ENCODE assay signal across 25 cellular contexts in the genomic region with DNA sequence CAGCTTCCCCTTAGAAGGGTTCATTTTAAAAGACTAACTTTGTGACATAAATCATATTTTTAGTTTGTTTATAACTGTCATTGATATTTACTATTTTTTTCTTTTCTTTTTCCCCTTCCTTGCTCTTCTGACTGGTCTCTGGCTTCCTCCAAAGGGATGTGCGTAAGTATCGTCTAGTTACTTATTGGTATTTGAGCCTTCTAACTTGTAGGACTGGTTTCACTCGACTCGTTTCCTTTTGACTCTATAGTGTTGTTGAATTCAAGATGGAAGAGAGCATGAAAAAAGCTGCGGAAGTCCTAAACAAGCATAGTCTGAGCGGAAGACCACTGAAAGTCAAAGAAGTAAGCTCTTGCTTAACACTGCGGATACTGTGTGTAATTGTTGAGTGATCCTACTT. TPM values are rescaled to one million over a fixed set of nuclear protein-coding genes. Genes with fewer than 3 reads are reported as not detected.
DNase-seq lines count a peak whose midpoint lies in the region; ATAC-seq and TF ChIP-seq lines count a peak whose summit lies in the region.
"Had no signal": no experiment of that assay in that cellular context is flagged by ENCODE, and none has a peak within 500 bp of the region (broad histone marks: within the 10 kb centered on the region; RNA-seq: fewer than 3 reads in every experiment).

No MANE protein-coding gene starts in this region.

- peaks cover 28% of the 10 kb centered on the region for H3K4me1 Mint-ChIP-seq in activated naive CD4-positive, alpha-beta T cell treated with anti-CD3 and anti-CD28 coated beads for 36 hours (ENCODE audit: low read depth)
- peaks cover 59% of the 10 kb centered on the region for H3K4me1 Mint-ChIP-seq in osteocyte (ENCODE audit: unreplicated experiment)

- H3K36me3 Mint-ChIP-seq in activated naive CD4-positive, alpha-beta T cell treated with anti-CD3 and anti-CD28 coated beads for 36 hours (ENCODE audit: low read depth), result peaks cover 44% of the 10 kb centered on the region
- peaks cover 49% of the 10 kb centered on the region for H3K36me3 Mint-ChIP-seq in osteocyte (ENCODE audit: unreplicated experiment)

- WGBS in esophagus, 2 donors, result 74 to 81% methylated on average over 7 of the region's 7 CpGs

- CTCF ChIA-PET in activated naive CD4-positive, alpha-beta T cell treated with anti-CD3 and anti-CD28 coated beads for 36 hours (lab: Charles Lee), result interaction anchor here (1.2 kb wide), 1 partner anchor 12 kb away, joined by 3 read pairs; no protein-coding TSS in a partner anchor

- peaks cover 88% of the 10 kb centered on the region for H3K79me2 ChIP-seq in osteoblast (ENCODE audit: insufficient read depth, low read length)

- H3K4me3 Mint-ChIP-seq in activated naive CD4-positive, alpha-beta T cell treated with anti-CD3 and anti-CD28 coated beads for 36 hours, result no peak overlapping the region
- H3K4me3 Mint-ChIP-seq in osteocyte (ENCODE audit: unreplicated experiment), result no peak overlapping the region
- H3K4me3 Mint-ChIP-seq: B cell had no signal

- no peak for ATAC-seq in left colon

- H3K27ac ChIP-seq in esophagus (ENCODE audit: low read depth in 2 of 2, low read length in 1 of 2), result peak overlapping the region; percentile 4 to 69
- peak overlapping the region in 12 of 59 donors; percentile 2 to 55 (median 24) for H3K27ac ChIP-seq in dorsolateral prefrontal cortex
- no peak overlapping the region for H3K27ac ChIP-seq in osteoblast (ENCODE audit: low read depth, low read length)
- H3K27ac ChIP-seq: PC-9, RWPE1 had no signal

- no peak overlapping the region for H3K4me2 ChIP-seq in osteoblast (ENCODE audit: insufficient read depth, low read length)
- H3K4me2 ChIP-seq: PC-9 had no signal

- no peaks in the 10 kb centered on the region for H3K27me3 ChIP-seq in esophagus (ENCODE audit: control insufficient read depth in 1 of 2, insufficient read depth in 2 of 2, low read length in 2 of 2)
- H3K27me3 ChIP-seq in dorsolateral prefrontal cortex, result no peaks in the 10 kb centered on the region
- H3K27me3 ChIP-seq in osteoblast (ENCODE audit: insufficient read depth, low read length), result no peaks in the 10 kb centered on the region
- H3K27me3 ChIP-seq: MG63 had no signal

- no peak overlapping the region for H2AFZ ChIP-seq in osteoblast (ENCODE audit: low read length)
- H2AFZ ChIP-seq: PC-9 had no signal

- H3K27me3 Mint-ChIP-seq in activated naive CD4-positive, alpha-beta T cell treated with anti-CD3 and anti-CD28 coated beads for 36 hours (ENCODE audit: low read depth), result no peaks in the 10 kb centered on the region
- no peaks in the 10 kb centered on the region for H3K27me3 Mint-ChIP-seq in osteocyte (ENCODE audit: unreplicated experiment)
- H3K27me3 Mint-ChIP-seq: B cell had no signal

- H3K36me3 ChIP-seq in esophagus (ENCODE audit: control insufficient read depth in 2 of 2, insufficient read depth in 2 of 2, low read length in 1 of 2) (peaks cover 11 to 22% of the 10 kb centered on the region in 2 donors), osteoblast (ENCODE audit: insufficient read depth, low read length) (peaks cover 55% of the 10 kb centered on the region)

- H3K4me3 ChIP-seq in esophagus (ENCODE audit: low read depth in 1 of 2, low read length in 2 of 2) (no peak overlapping the region), dorsolateral prefrontal cortex (peak overlapping the region in 1 of 59 donors; percentile 30), osteoblast (ENCODE audit: insufficient read depth, low read length) (no peak overlapping the region)
- H3K4me3 ChIP-seq: HAP-1, MG63, PC-9 had no signal

- intact Hi-C loops in activated naive CD4-positive, alpha-beta T cell treated with anti-CD3 and anti-CD28 coated beads for 36 hours (cut with micrococcal nuclease), result no loop called here
- intact Hi-C loops in left colon (cut with DNase I, micrococcal nuclease) (no loop called here), dorsolateral prefrontal cortex (cut with DNase I) (no loop called here)

- no peaks in the 10 kb centered on the region for H3K9me3 Mint-ChIP-seq in activated naive CD4-positive, alpha-beta T cell treated with anti-CD3 and anti-CD28 coated beads for 36 hours
- no peaks in the 10 kb centered on the region for H3K9me3 Mint-ChIP-seq in osteocyte (ENCODE audit: unreplicated experiment)

- TF ChIP-seq CTCF in osteocyte (IDR thresholded peaks at IDR 0.05) (no peak), dorsolateral prefrontal cortex (IDR thresholded peaks at IDR 0.05 in 54 of 56, conservative IDR thresholded peaks at IDR 0.05 in 2 of 56; ENCODE audit: low read depth in 1 of 56, partially characterized antibody in 56 of 56) (no peak), osteoblast (IDR thresholded peaks at IDR 0.05; ENCODE audit: extremely low read depth, low read depth, low read length) (no peak)

- H3K27ac Mint-ChIP-seq in activated naive CD4-positive, alpha-beta T cell treated with anti-CD3 and anti-CD28 coated beads for 36 hours, result peak overlapping the region; percentile 4
- H3K27ac Mint-ChIP-seq in osteocyte (ENCODE audit: unreplicated experiment), result peak overlapping the region; percentile 55
- H3K27ac Mint-ChIP-seq: B cell had no signal

- DNase-seq in activated naive CD4-positive, alpha-beta T cell treated with anti-CD3 and anti-CD28 coated beads for 36 hours, result no peak
- DNase-seq in activated naive CD4-positive, alpha-beta T cell treated with anti-CD3 and anti-CD28 coated beads, Interleukin-2, amount 50 U/mL, for 16 hours, result no peak
- no peak for DNase-seq in osteocyte (ENCODE audit: extremely low spot score, unreplicated experiment)
- no peak for DNase-seq in left colon
- DNase-seq in dorsolateral prefrontal cortex, result no peak
- DNase-seq in osteoblast (ENCODE audit: insufficient read length, low spot score, missing footprints), result no peak
- DNase-seq in SKM-1 (lab: John Stamatoyannopoulos, UW; ENCODE audit: unreplicated experiment), result no peak
- DNase-seq: COR-L47, DMS 273 treated with DMSO at 0.1 percent for 48 hours, DND-41, Karpas-422, MG63, NCI-H1048, NCI-H146, NCI-H2029 treated with DMSO at 0.1 percent for 48 hours, NCI-H2171, NCI-H526, PC-9 had no signal

- H3K9me3 ChIP-seq in esophagus (ENCODE audit: control insufficient read depth in 2 of 2, insufficient read depth in 1 of 2, low read depth in 1 of 2, low read length in 1 of 2), result no peaks in the 10 kb centered on the region
- no peaks in the 10 kb centered on the region for H3K9me3 ChIP-seq in osteoblast (ENCODE audit: low read depth, low read length)
- H3K9me3 ChIP-seq: HAP-1, MG63 had no signal

- peaks cover 58% of the 10 kb centered on the region for H4K20me1 ChIP-seq in osteoblast (ENCODE audit: insufficient read depth, low read length)

- H3K4me1 ChIP-seq in esophagus (ENCODE audit: control insufficient read depth in 2 of 2, insufficient read depth in 2 of 2, low read length in 1 of 2) (peaks cover 0 to 7% of the 10 kb centered on the region in 2 donors), osteoblast (ENCODE audit: insufficient read depth, low read length) (peaks cover 30% of the 10 kb centered on the region)

RNA-seq across cellular contexts. Expression of gene HNRNPM, which starts 18.6 kb away (rescaled TPM):
- total RNA-seq in activated naive CD4-positive, alpha-beta T cell treated with anti-CD3 and anti-CD28 coated beads for 36 hours, result 100 to 1,000 TPM; 151 to 169 TPM
- 100 to 1,000 TPM in 1 of 2 donors, 10 to 100 TPM in 1; 49.9 to 134 TPM for polyA plus RNA-seq in esophagus
- total RNA-seq in osteocyte, result 154 and 156 TPM in 2 replicates
- total RNA-seq in left colon, result 100 to 1,000 TPM in 1 of 2 donors, 10 to 100 TPM in 1; 99.8 to 136 TPM
- total RNA-seq in dorsolateral prefrontal cortex, result 100 to 1,000 TPM in 119 of 120 experiments, 10 to 100 TPM in 1; 99.2 to 179 (median 128) TPM
- total RNA-seq in osteoblast, result 37.7 and 39.4 TPM in 2 replicates

RNA-seq across cellular contexts. Expression of gene PRAM1, which starts 39.1 kb away (rescaled TPM):
- under 1 TPM; 0.40 to 0.45 TPM for total RNA-seq in activated naive CD4-positive, alpha-beta T cell treated with anti-CD3 and anti-CD28 coated beads for 36 hours
- 1 to 10 TPM in 1 of 2 donors, under 1 TPM in 1; 0.28 to 1.4 TPM for polyA plus RNA-seq in esophagus
- total RNA-seq in osteocyte, result 0.24 and 0.42 TPM in 2 replicates
- under 1 TPM; 0.46 to 0.70 TPM for total RNA-seq in left colon
- 10 to 100 TPM in 19 of 120 experiments, 1 to 10 TPM in 101; 2.7 to 16.1 (median 6.3) TPM for total RNA-seq in dorsolateral prefrontal cortex
- under 0.01 TPM in 1 of 2 replicates, not detected in the other for total RNA-seq in osteoblast
- total RNA-seq: A172, G401, HT-29 had no signal

RNA-seq across cellular contexts. Expression of gene MARCHF2, which starts 50.2 kb away (rescaled TPM):
- total RNA-seq in activated naive CD4-positive, alpha-beta T cell treated with anti-CD3 and anti-CD28 coated beads for 36 hours, result 10 to 100 TPM in 1 of 2 experiments, 1 to 10 TPM in 1; 9.2 to 10.3 TPM
- polyA plus RNA-seq in esophagus, result 10 to 100 TPM; 22.0 to 29.0 TPM
- total RNA-seq in osteocyte (45.0 and 50.6 TPM in 2 replicates), left colon (10 to 100 TPM; 27.2 to 46.6 TPM), dorsolateral prefrontal cortex (100 to 1,000 TPM in 17 of 120 experiments, 10 to 100 TPM in 103; 61.3 to 163 (median 86.8) TPM), osteoblast (69.8 and 72.5 TPM in 2 replicates)

RNA-seq across cellular contexts. Expression of gene ZNF414, which starts 50.6 kb away (rescaled TPM):
- 10 to 100 TPM; 19.8 to 24.1 TPM for total RNA-seq in activated naive CD4-positive, alpha-beta T cell treated with anti-CD3 and anti-CD28 coated beads for 36 hours
- 10 to 100 TPM; 22.6 to 27.2 TPM for polyA plus RNA-seq in esophagus
- total RNA-seq in osteocyte, result 23.9 and 29.9 TPM in 2 replicates
- 10 to 100 TPM; 22.1 to 22.4 TPM for total RNA-seq in left colon
- total RNA-seq in dorsolateral prefrontal cortex, result 10 to 100 TPM; 19.4 to 51.4 (median 30.1) TPM
- 2.9 and 6.9 TPM in 2 replicates for total RNA-seq in osteoblast
- total RNA-seq: G401 had no signal
